Comparison of ENCODE assay signal across 10 cellular contexts in the genomic region with DNA sequence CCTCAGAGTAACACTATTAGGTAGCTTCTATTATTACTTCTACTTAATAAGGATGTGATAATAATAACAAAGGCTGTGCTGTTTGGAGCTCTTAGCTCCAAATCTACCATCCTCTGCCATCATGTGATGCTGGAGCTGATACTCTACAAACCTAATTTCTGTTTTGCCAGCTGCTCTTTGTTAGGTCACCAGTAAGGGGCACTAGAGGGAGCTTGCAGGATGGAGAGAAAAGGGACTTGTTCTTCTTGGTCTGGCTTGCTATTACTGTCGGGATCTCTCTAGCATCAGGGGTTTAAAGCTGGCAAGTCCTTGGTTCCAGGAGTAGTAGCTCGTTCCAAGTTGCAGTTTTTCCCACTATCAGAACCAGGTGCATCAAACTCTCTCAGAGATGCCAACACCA.
A peak's percentile ranks its signal among the peaks of the same experiment; 100 is the strongest.
DNase-seq lines count a peak whose midpoint lies in the region; ATAC-seq and TF ChIP-seq lines count a peak whose summit lies in the region.
"Had no signal": no experiment of that assay in that cellular context is flagged by ENCODE, and none has a peak within 500 bp of the region (broad histone marks: within the 10 kb centered on the region; RNA-seq: fewer than 3 reads in every experiment).

No MANE protein-coding gene starts in this region.

- DNase-seq in ELF-1 (ENCODE audit: low read depth, low spot score) (peak; percentile 42), Kasumi-1 (lab: John Stamatoyannopoulos, UW) (peak; percentile 54 to 82), dorsolateral prefrontal cortex (no peak), midbrain (lab: John Stamatoyannopoulos, UW) (peak; percentile 19)
- DNase-seq in effector CD4-positive, alpha-beta T cell, result no peak
- DNase-seq in activated naive CD4-positive, alpha-beta T cell treated with anti-CD3 and anti-CD28 coated beads, Interleukin-2, amount 50 U/mL, for 72 hours (ENCODE audit: low spot score in 2 of 2), result no peak
- DNase-seq: COR-L47; effector CD8-positive, alpha-beta T cell had no signal

- peaks cover 0 to 3% (median 0%) of the 10 kb centered on the region in 45 donors for H3K27me3 ChIP-seq in dorsolateral prefrontal cortex

- ATAC-seq in HG03175 (IDR thresholded peaks at IDR 0.05; ENCODE audit: unreplicated experiment) (no peak), HG03354 (IDR thresholded peaks at IDR 0.05; ENCODE audit: poor library complexity, severe bottlenecking, unreplicated experiment) (no peak)
- ATAC-seq in activated naive CD4-positive, alpha-beta T cell treated with anti-CD3 and anti-CD28 coated beads, Interleukin-2, amount 50 U/mL, for 72 hours, result no peak

- H3K9me3 Mint-ChIP-seq in activated naive CD4-positive, alpha-beta T cell treated with anti-CD3 and anti-CD28 coated beads, Interleukin-2, amount 50 U/mL, for 72 hours, result no peaks in the 10 kb centered on the region

- peak overlapping the region in 1 of 59 donors; percentile 3 for H3K4me3 ChIP-seq in dorsolateral prefrontal cortex

- intact Hi-C loops in dorsolateral prefrontal cortex (cut with DNase I), result no loop called here

- H3K27ac Mint-ChIP-seq in activated naive CD4-positive, alpha-beta T cell treated with anti-CD3 and anti-CD28 coated beads, Interleukin-2, amount 50 U/mL, for 72 hours, result no peak overlapping the region

- no peaks in the 10 kb centered on the region for H3K36me3 Mint-ChIP-seq in activated naive CD4-positive, alpha-beta T cell treated with anti-CD3 and anti-CD28 coated beads, Interleukin-2, amount 50 U/mL, for 72 hours

- TF ChIP-seq CTCF in dorsolateral prefrontal cortex (IDR thresholded peaks at IDR 0.05 in 54 of 56, conservative IDR thresholded peaks at IDR 0.05 in 2 of 56; ENCODE audit: low read depth in 1 of 56, partially characterized antibody in 56 of 56), result peak in 44 of 56 donors; percentile 8 to 56 (median 32)

- H3K27ac ChIP-seq in dorsolateral prefrontal cortex, result peak overlapping the region in 7 of 59 donors; percentile 4 to 60 (median 27)

Comparison
In these comparisons a context has a peak if more than half of its experiments do, and no peak if none do; other contexts are left out.
1. DNase-seq: peak in ELF-1 (single experiment), Kasumi-1 (2 of 2) and midbrain (single experiment); none in dorsolateral prefrontal cortex (0 of 10), effector CD4-positive, alpha-beta T cell (single experiment) and activated naive CD4-positive, alpha-beta T cell treated with anti-CD3 and anti-CD28 coated beads, Interleukin-2, amount 50 U/mL, for 72 hours (0 of 2).